ENCODE assay signal across 22 cellular contexts in the genomic region with DNA sequence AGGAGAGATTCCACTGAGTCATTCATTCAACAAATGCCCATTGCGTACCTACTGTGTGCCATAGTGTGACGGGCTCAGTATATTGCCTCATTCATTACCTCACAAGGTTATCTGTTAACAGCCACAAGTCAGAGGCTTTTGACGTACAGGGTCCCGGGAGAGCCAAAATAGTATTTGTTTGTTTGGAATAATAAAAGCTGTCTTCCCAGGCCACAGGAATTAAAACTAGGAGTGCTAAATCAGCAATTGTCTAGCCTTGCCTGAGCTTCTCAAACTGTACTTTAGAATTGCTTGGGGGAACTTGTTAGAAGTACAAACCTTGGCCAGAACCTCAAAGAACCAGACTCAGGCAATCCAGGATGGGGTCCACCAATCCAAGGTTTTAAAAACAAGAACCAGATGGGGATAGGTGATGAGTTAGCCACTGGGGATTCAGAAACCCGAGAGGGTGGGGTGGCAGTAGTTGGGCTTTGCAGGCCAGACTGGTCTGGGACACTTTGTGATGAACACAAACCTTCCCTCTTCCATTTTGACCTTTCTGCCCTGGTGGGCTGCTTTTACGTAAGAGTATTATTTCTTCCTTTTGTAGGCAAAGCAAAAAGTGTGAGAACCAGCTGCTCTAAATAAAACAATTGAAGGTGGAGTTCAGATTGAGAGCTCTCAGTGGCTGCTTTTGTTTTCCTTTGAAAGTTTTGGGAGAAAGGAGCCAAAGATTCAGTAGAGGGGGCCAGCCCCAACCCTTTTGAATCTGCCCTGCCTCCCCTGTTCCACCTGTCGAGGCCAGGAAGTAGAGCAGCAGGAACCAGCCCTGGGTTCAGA.
DNase-seq lines count a peak whose midpoint lies in the region; ATAC-seq and TF ChIP-seq lines count a peak whose summit lies in the region.
"Had no signal": no experiment of that assay in that cellular context is flagged by ENCODE, and none has a peak within 500 bp of the region (broad histone marks: within the 10 kb centered on the region; RNA-seq: fewer than 3 reads in every experiment).

No MANE protein-coding gene starts in this region.

- no peaks in the 10 kb centered on the region for H3K36me3 ChIP-seq in left ventricle myocardium inferior
- H3K36me3 ChIP-seq in colonic mucosa = no peaks in the 10 kb centered on the region
- H3K36me3 ChIP-seq in mesenchymal stem cell (ENCODE audit: control insufficient read depth in 1 of 2, insufficient read depth in 2 of 2, low read depth in 1 of 2, low read length in 2 of 2) = no peaks in the 10 kb centered on the region
- H3K36me3 ChIP-seq in subcutaneous abdominal adipose tissue (ENCODE audit: control insufficient read depth in 5 of 5, insufficient read depth in 5 of 5, low read length in 5 of 5) = no peaks in the 10 kb centered on the region
- H3K36me3 ChIP-seq in left lung = no peaks in the 10 kb centered on the region
- no peaks in the 10 kb centered on the region for H3K36me3 ChIP-seq in prostate gland
- H3K36me3 ChIP-seq: BLaER1, brain microvascular endothelial cell had no signal

- H3K18ac ChIP-seq in mesenchymal stem cell (ENCODE audit: low read depth in 1 of 2, low read length in 2 of 2) = no peak overlapping the region

- H3K9ac ChIP-seq in colonic mucosa (ENCODE audit: low read depth in 2 of 2, low read length in 2 of 2) (no peak overlapping the region), mesenchymal stem cell (ENCODE audit: low read length) (no peak overlapping the region), subcutaneous abdominal adipose tissue (ENCODE audit: low read length in 5 of 5) (no peak overlapping the region)
- H3K9ac ChIP-seq: BLaER1 had no signal

- no peak for ATAC-seq in left cardiac atrium
- no peak for ATAC-seq in left lung
- ATAC-seq: activated naive CD8-positive, alpha-beta T cell treated with anti-CD3 and anti-CD28 coated beads, Interleukin-2, amount 50 U/mL, for 24 hours; naive thymus-derived CD4-positive, alpha-beta T cell had no signal

- no peak overlapping the region for H3K4ac ChIP-seq in mesenchymal stem cell (ENCODE audit: low read depth in 1 of 2, low read length in 2 of 2)

- peak overlapping the region in 1 of 2 experiments; percentile 6 for H2BK12ac ChIP-seq in mesenchymal stem cell (ENCODE audit: low read length in 2 of 2)

- TF ChIP-seq POLR2A in prostate gland (IDR thresholded peaks at IDR 0.05) = no peak

- peaks cover 91% of the 10 kb centered on the region for H3K4me1 ChIP-seq in left ventricle myocardium inferior
- H3K4me1 ChIP-seq in colonic mucosa = peaks cover 9% of the 10 kb centered on the region
- H3K4me1 ChIP-seq in mesenchymal stem cell (ENCODE audit: control insufficient read depth, insufficient read depth, low read depth, low read length) = peaks cover 30% of the 10 kb centered on the region
- H3K4me1 ChIP-seq in subcutaneous abdominal adipose tissue (ENCODE audit: control insufficient read depth in 5 of 5, insufficient read depth in 5 of 5, low read length in 5 of 5) = peaks cover 20 to 88% (median 63%) of the 10 kb centered on the region in 5 donors
- H3K4me1 ChIP-seq in left lung = peaks cover 6 to 42% of the 10 kb centered on the region in 2 donors
- peaks cover 8% of the 10 kb centered on the region for H3K4me1 ChIP-seq in prostate gland (replicated peaks)

- no peak for DNase-seq in left ventricle myocardium inferior
- no peak for DNase-seq in left cardiac atrium
- peak; percentile 14 for DNase-seq in colonic mucosa
- peak; percentile 24 for DNase-seq in mesenchymal stem cell
- DNase-seq in left lung = no peak
- no peak for DNase-seq in SW480 (ENCODE audit: low spot score)
- DNase-seq in prostate gland (ENCODE audit: low spot score) = no peak
- DNase-seq: ACHN; activated CD4-positive, alpha-beta T cell treated with anti-CD3 and anti-CD28 coated beads, Interleukin-2, amount 10 ng/mL, durations not matched to agents 24 days and 14 days; activated effector memory CD4-positive, alpha-beta T cell treated with Interleukin-2 at 50 U/mL for 16 hours; activated naive CD8-positive, alpha-beta T cell treated with anti-CD3 and anti-CD28 coated beads, Interleukin-2, amount 50 U/mL, for 24 hours; brain microvascular endothelial cell; Caco-2; cortex of kidney; hippocampal formation; naive thymus-derived CD4-positive, alpha-beta T cell; NCI-H1105; NCI-H2029 treated with DMSO at 0.1 percent for 48 hours; substantia nigra had no signal

- H3K27ac ChIP-seq in left ventricle myocardium inferior (replicated peaks) (peak overlapping the region; percentile 79), colonic mucosa (no peak overlapping the region), mesenchymal stem cell (ENCODE audit: low read length, poor library complexity, severe bottlenecking) (no peak overlapping the region), subcutaneous abdominal adipose tissue (ENCODE audit: low read depth, low read length) (peak overlapping the region; percentile 60), left lung (no peak overlapping the region), prostate gland (peak overlapping the region in 1 of 2 donors; percentile 7)
- H3K27ac ChIP-seq: BLaER1, brain microvascular endothelial cell, PC-9 had no signal

- H2BK5ac ChIP-seq in mesenchymal stem cell (ENCODE audit: low read depth, low read length, poor library complexity, severe bottlenecking) = no peak overlapping the region

- no peak overlapping the region for H4K8ac ChIP-seq in mesenchymal stem cell (ENCODE audit: low read length)

- no peak overlapping the region for H2BK15ac ChIP-seq in mesenchymal stem cell (ENCODE audit: low read depth, poor library complexity, severe bottlenecking)

- intact Hi-C loops in left ventricle myocardium inferior (cut with micrococcal nuclease) (loop anchor here (10.0 kb wide), 1 partner anchor 72 kb away; no protein-coding TSS in a partner anchor), left cardiac atrium (cut with DNase I) (no loop called here), colonic mucosa (cut with DNase I) (no loop called here), left lung (cut with DNase I) (no loop called here), prostate gland (cut with DNase I) (loop anchor here (5.0 kb wide), 2 partner anchors 44 to 69 kb away; no protein-coding TSS in a partner anchor)

- H3K27me3 ChIP-seq in left ventricle myocardium inferior (ENCODE audit: low read depth) (no peaks in the 10 kb centered on the region), colonic mucosa (no peaks in the 10 kb centered on the region), mesenchymal stem cell (ENCODE audit: control insufficient read depth in 1 of 2, insufficient read depth in 1 of 2, low read length in 2 of 2) (no peaks in the 10 kb centered on the region), subcutaneous abdominal adipose tissue (ENCODE audit: control insufficient read depth in 5 of 5, insufficient read depth in 4 of 5, low read length in 5 of 5) (no peaks in the 10 kb centered on the region), left lung (no peaks in the 10 kb centered on the region), prostate gland (replicated peaks; ENCODE audit: insufficient read depth) (no peaks in the 10 kb centered on the region)
- H3K27me3 ChIP-seq: BLaER1, brain microvascular endothelial cell had no signal

- no peak overlapping the region for H3K14ac ChIP-seq in mesenchymal stem cell (ENCODE audit: low read length in 2 of 2)

- WGBS in mesenchymal stem cell = 63% methylated on average over 5 of the region's 7 CpGs
- WGBS in prostate gland = 57% methylated on average over 7 of the region's 7 CpGs

- no peak for TF ChIP-seq CTCF in left ventricle myocardium inferior (IDR thresholded peaks at IDR 0.05; ENCODE audit: borderline replicate concordance)
- no peak for TF ChIP-seq CTCF in colonic mucosa (IDR thresholded peaks at IDR 0.05)
- no peak for TF ChIP-seq CTCF in left lung (IDR thresholded peaks at IDR 0.05)
- no peak for TF ChIP-seq CTCF in prostate gland (IDR thresholded peaks at IDR 0.05)

- H3K79me1 ChIP-seq in mesenchymal stem cell (replicated peaks; ENCODE audit: low read length, poor library complexity, severe bottlenecking) = no peaks in the 10 kb centered on the region

- no peaks in the 10 kb centered on the region for H3K9me3 ChIP-seq in left ventricle myocardium inferior (replicated peaks)
- no peaks in the 10 kb centered on the region for H3K9me3 ChIP-seq in colonic mucosa
- no peaks in the 10 kb centered on the region for H3K9me3 ChIP-seq in mesenchymal stem cell (ENCODE audit: control insufficient read depth, low read length)
- H3K9me3 ChIP-seq in subcutaneous abdominal adipose tissue (ENCODE audit: control insufficient read depth in 5 of 5, low read length in 5 of 5) = no peaks in the 10 kb centered on the region
- H3K9me3 ChIP-seq in left lung = no peaks in the 10 kb centered on the region
- H3K9me3 ChIP-seq in prostate gland = no peaks in the 10 kb centered on the region
- H3K9me3 ChIP-seq: BLaER1, Caco-2 had no signal

- no peak overlapping the region for H2AK5ac ChIP-seq in mesenchymal stem cell (ENCODE audit: low read length, severe bottlenecking)

- no peak overlapping the region for H4K91ac ChIP-seq in mesenchymal stem cell (ENCODE audit: low read length)

- no peak overlapping the region for H2AFZ ChIP-seq in mesenchymal stem cell (ENCODE audit: low read depth, low read length)
- H2AFZ ChIP-seq: PC-9 had no signal

- no peak overlapping the region for H3K4me2 ChIP-seq in mesenchymal stem cell (ENCODE audit: low read length, poor library complexity, severe bottlenecking)
- H3K4me2 ChIP-seq: BLaER1, PC-9 had no signal

- no peak overlapping the region for H3K23ac ChIP-seq in mesenchymal stem cell (ENCODE audit: low read length in 2 of 2)

- H3K4me3 ChIP-seq in left ventricle myocardium inferior = no peak overlapping the region
- H3K4me3 ChIP-seq in colonic mucosa = no peak overlapping the region
- H3K4me3 ChIP-seq in mesenchymal stem cell (ENCODE audit: insufficient read depth in 1 of 2, low read depth in 1 of 2, low read length in 2 of 2) = no peak overlapping the region
- H3K4me3 ChIP-seq in subcutaneous abdominal adipose tissue (ENCODE audit: low read depth in 1 of 5, low read length in 5 of 5) = no peak overlapping the region
- H3K4me3 ChIP-seq in left lung = no peak overlapping the region
- H3K4me3 ChIP-seq in prostate gland = no peak overlapping the region
- H3K4me3 ChIP-seq: BLaER1, PC-9 had no signal

- no peak overlapping the region for H2BK120ac ChIP-seq in mesenchymal stem cell (ENCODE audit: low read depth, low read length)

Comparison
In these comparisons a context has a peak if more than half of its experiments do, and no peak if none do; other contexts are left out.
1. intact Hi-C loops: an anchor here in left ventricle myocardium inferior (10.0 kb wide) and prostate gland (5.0 kb wide); none called in left cardiac atrium, colonic mucosa and left lung.
2. DNase-seq: peak in colonic mucosa (single experiment) and mesenchymal stem cell (single experiment); none in left ventricle myocardium inferior (single experiment), left cardiac atrium (single experiment), left lung (0 of 2), SW480 (single experiment) and prostate gland (single experiment).
3. H3K27ac ChIP-seq: peak in left ventricle myocardium inferior (single experiment) and subcutaneous abdominal adipose tissue (single experiment); none in colonic mucosa (single experiment), mesenchymal stem cell (single experiment) and left lung (0 of 2).